Comparison of ENCODE assay signal across 26 cellular contexts in the genomic region with DNA sequence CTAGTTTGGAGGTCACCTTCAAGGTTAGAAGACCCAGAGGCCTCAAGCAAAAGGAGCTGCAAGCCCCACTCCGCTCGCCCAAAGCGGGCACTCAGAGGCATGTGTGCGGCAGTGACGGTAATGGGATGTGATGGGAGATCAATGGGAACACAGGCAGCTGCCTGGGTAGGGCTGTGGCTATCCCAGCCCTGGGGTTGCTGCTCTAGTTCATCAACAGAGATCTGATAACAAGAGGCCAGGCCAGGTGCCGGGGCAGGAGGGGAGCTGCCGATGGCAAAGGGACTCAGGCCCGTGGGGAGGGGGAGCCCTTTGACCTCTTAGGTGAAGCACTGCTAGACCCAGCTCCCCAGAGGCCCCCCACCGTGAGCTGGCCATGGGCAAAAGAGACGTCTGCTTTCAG. TPM values are rescaled to one million over a fixed set of nuclear protein-coding genes. Genes with fewer than 3 reads are reported as not detected.
DNase-seq lines count a peak whose midpoint lies in the region; ATAC-seq, FAIRE-seq and TF ChIP-seq lines count a peak whose summit lies in the region.
"Had no signal": no experiment of that assay in that cellular context is flagged by ENCODE, and none has a peak within 500 bp of the region (broad histone marks: within the 10 kb centered on the region; RNA-seq: fewer than 3 reads in every experiment).

No MANE protein-coding gene starts in this region.

- in situ Hi-C loops in IMR-90 (cut with MboI; ENCODE audit: low sequenced_read_pairs) (no loop called here), GM12878 (cut with MboI) (no loop called here)

- H3K79me2 ChIP-seq in GM12878 (ENCODE audit: control insufficient read depth, insufficient read depth, low read length): no peaks in the 10 kb centered on the region

- H4K20me1 ChIP-seq in IMR-90 (ENCODE audit: insufficient read depth, low read length) (no peaks in the 10 kb centered on the region), GM12878 (ENCODE audit: control insufficient read depth, insufficient read depth) (no peaks in the 10 kb centered on the region)

- no peaks in the 10 kb centered on the region for H3K27me3 Mint-ChIP-seq in activated T-cell treated with anti-CD3 and anti-CD28 coated beads, Interleukin-2, amount 50 U/mL, for 72 hours (ENCODE audit: low read depth)
- H3K27me3 Mint-ChIP-seq in stimulated activated naive B cell treated with anti-CD40 and anti-IgM and Interleukin-4, amounts not matched to agents 10 μg/mL and 1 μg/mL and 100 μg/mL, for 72 hours: no peaks in the 10 kb centered on the region

- H2AFZ ChIP-seq in IMR-90 (replicated peaks; ENCODE audit: low read length, poor library complexity) (peak overlapping the region; percentile 43), GM12878 (ENCODE audit: control insufficient read depth, low read depth, low read length) (no peak overlapping the region)

- H3K18ac ChIP-seq in IMR-90 (ENCODE audit: low read depth, low read length): no peak overlapping the region

- H3K4me3 Mint-ChIP-seq in activated T-cell treated with anti-CD3 and anti-CD28 coated beads, Interleukin-2, amount 50 U/mL, for 72 hours: no peak overlapping the region
- no peak overlapping the region for H3K4me3 Mint-ChIP-seq in stimulated activated naive B cell treated with anti-CD40 and anti-IgM and Interleukin-4, amounts not matched to agents 10 μg/mL and 1 μg/mL and 100 μg/mL, for 72 hours
- H3K4me3 Mint-ChIP-seq: nephron had no signal

- no peak overlapping the region for H2BK15ac ChIP-seq in IMR-90 (ENCODE audit: low read depth, low read length)

- no peaks in the 10 kb centered on the region for H3K9me1 ChIP-seq in IMR-90 (ENCODE audit: insufficient read depth, low read length)

- POLR2A ChIA-PET in IMR-90 (lab: Charles Lee; ENCODE audit: unreplicated experiment): no interaction called here
- POLR2A ChIA-PET in GM12878 (lab: Charles Lee): interaction anchor here (1.2 kb wide), 1 partner anchor 10 kb away, joined by 3 read pairs; no protein-coding TSS in a partner anchor

- no peak overlapping the region for H3K27ac ChIP-seq in IMR-90 (ENCODE audit: insufficient read depth, low read length)
- no peak overlapping the region for H3K27ac ChIP-seq in GM12878 (ENCODE audit: control insufficient read depth, insufficient read depth)
- H3K27ac ChIP-seq: coronary artery, testis had no signal

- H3K27me3 ChIP-seq in IMR-90 (ENCODE audit: control insufficient read depth, insufficient read depth, low read length): no peaks in the 10 kb centered on the region; the same call in 1 of the 2 replicates
- H3K27me3 ChIP-seq in GM12878 (replicated peaks in 1 of 2; ENCODE audit: control insufficient read depth in 2 of 2, insufficient read depth in 2 of 2, low read length in 1 of 2): no peaks in the 10 kb centered on the region
- H3K27me3 ChIP-seq: BE2C, testis had no signal

- no peak overlapping the region for H3K14ac ChIP-seq in IMR-90 (replicated peaks; ENCODE audit: low read depth, low read length)

- no peak overlapping the region for H3K56ac ChIP-seq in IMR-90 (ENCODE audit: extremely low read depth, insufficient read depth, low read length)

- H4K8ac ChIP-seq in IMR-90 (ENCODE audit: low read depth in 2 of 2, low read length in 2 of 2): no peak overlapping the region

- CTCF ChIA-PET in IMR-90 (lab: Yijun Ruan, JAX): no interaction called here
- CTCF ChIA-PET in GM12878 (lab: Yijun Ruan, JAX): interaction anchor here (0.9 kb wide), 1 partner anchor 8 kb away, joined by 5 read pairs; no protein-coding TSS in a partner anchor

- BruUV-seq in IMR-90 (replicated peaks; lab: Mats Ljungman, UMichigan) (no TSS peak), GM12878 (replicated peaks; lab: Mats Ljungman, UMichigan) (no TSS peak)

- RAD21 ChIA-PET in GM12878 (lab: Charles Lee; ENCODE audit: unreplicated experiment): interaction anchor here (0.9 kb wide), 1 partner anchor 80 kb away, joined by 3 read pairs; no protein-coding TSS in a partner anchor

- peaks cover 4% of the 10 kb centered on the region for H3K9me3 ChIP-seq in IMR-90 (ENCODE audit: control insufficient read depth, insufficient read depth, low read length)
- no peaks in the 10 kb centered on the region; the same call in 2 of the 3 replicates for H3K9me3 ChIP-seq in GM12878 (replicated peaks; ENCODE audit: control insufficient read depth, insufficient read depth, low read length)
- H3K9me3 ChIP-seq: BE2C, HAP-1, mucosa of descending colon, testis had no signal

- no peak for DNase-seq in activated T-cell treated with anti-CD3 and anti-CD28 coated beads, Interleukin-2, amount 50 U/mL, for 72 hours
- no peak for DNase-seq in activated T-cell treated with anti-CD3 and anti-CD28 coated beads, Interleukin-2, amount 50 U/mL, for 48 hours
- DNase-seq in IMR-90 (no peak), GM12878 (ENCODE audit: low read depth, low spot score) (no peak), NCI-H128 (lab: John Stamatoyannopoulos, UW; ENCODE audit: unreplicated experiment) (no peak)
- DNase-seq in stimulated activated naive B cell treated with anti-CD40 and anti-IgM and Interleukin-4, amounts not matched to agents 10 μg/mL and 1 μg/mL and 100 μg/mL, for 72 hours: no peak
- DNase-seq: activated effector memory CD4-positive, alpha-beta T cell treated with anti-CD3 and anti-CD28 coated beads, Interleukin-2, amount 50 U/mL, for 16 hours; BE2C; DMS153; effector memory CD4-positive, alpha-beta T cell; hypothalamus; immature natural killer cell; left cardiac atrium; MM.1S; mucosa of descending colon; NCI-H1105 treated with DMSO at 0.1 percent for 48 hours; NCI-H2029; NCI-H2227 treated with DMSO at 0.1 percent for 48 hours; SHP77 treated with DMSO at 0.1 percent for 48 hours; stimulated activated naive CD4-positive, alpha-beta T cell treated with Interleukin-2 at 50 U/mL for 16 hours; testis had no signal

- FAIRE-seq in GM12878 (lab: Jason Lieb, UNC): no peak
- FAIRE-seq: RCC 7860 had no signal

- H3K4me2 ChIP-seq in IMR-90 (ENCODE audit: low read depth, low read length): no peak overlapping the region
- no peak overlapping the region for H3K4me2 ChIP-seq in GM12878 (ENCODE audit: control insufficient read depth, insufficient read depth)

- no peaks in the 10 kb centered on the region for H3K9me3 Mint-ChIP-seq in activated T-cell treated with anti-CD3 and anti-CD28 coated beads, Interleukin-2, amount 50 U/mL, for 72 hours
- H3K9me3 Mint-ChIP-seq in stimulated activated naive B cell treated with anti-CD40 and anti-IgM and Interleukin-4, amounts not matched to agents 10 μg/mL and 1 μg/mL and 100 μg/mL, for 72 hours: no peaks in the 10 kb centered on the region

- WGBS in IMR-90 (ENCODE audit: extremely low coverage in 2 of 2, insufficient read length in 1 of 2), 2 experiments: 78% methylated on average over 5 of the region's 10 CpGs; no CpG with 5 or more reads in 1 of the 2 experiments
- 62% methylated on average over 10 of the region's 10 CpGs for WGBS in GM12878 (ENCODE audit: insufficient coverage, insufficient replicate concordance, low lambda C conversion rate, missing lambda C conversion rate)

- no peak overlapping the region for H3K9ac ChIP-seq in IMR-90 (ENCODE audit: low read depth, low read length)
- H3K9ac ChIP-seq in GM12878 (ENCODE audit: control insufficient read depth, insufficient read depth, low read length): no peak overlapping the region

- no peak overlapping the region for H3K4ac ChIP-seq in IMR-90 (ENCODE audit: low read depth, low read length)

- intact Hi-C loops in IMR-90 (cut with micrococcal nuclease): no loop called here
- intact Hi-C loops in GM12878 (cut with micrococcal nuclease; ENCODE audit: unreplicated experiment): no loop called here

- H2BK20ac ChIP-seq in IMR-90 (ENCODE audit: low read depth, low read length): no peak overlapping the region

- no peak overlapping the region for H4K91ac ChIP-seq in IMR-90 (ENCODE audit: insufficient read depth, low read depth, low read length)

- H3K27ac Mint-ChIP-seq in activated T-cell treated with anti-CD3 and anti-CD28 coated beads, Interleukin-2, amount 50 U/mL, for 72 hours: peak overlapping the region; percentile 32
- H3K27ac Mint-ChIP-seq in stimulated activated naive B cell treated with anti-CD40 and anti-IgM and Interleukin-4, amounts not matched to agents 10 μg/mL and 1 μg/mL and 100 μg/mL, for 72 hours: peak overlapping the region; percentile 47
- H3K27ac Mint-ChIP-seq: nephron had no signal

- H2BK120ac ChIP-seq in IMR-90 (ENCODE audit: low read depth, low read length): no peak overlapping the region

- dilution Hi-C loops in IMR-90 (cut with HindIII; ENCODE audit: low sequenced_read_pairs, unreplicated experiment): no loop called here

- H2AK5ac ChIP-seq in IMR-90 (ENCODE audit: low read depth, low read length): no peak overlapping the region

- H4K5ac ChIP-seq in IMR-90 (ENCODE audit: low read depth, low read length): no peak overlapping the region

- H3K23ac ChIP-seq in IMR-90 (ENCODE audit: low read depth, low read length): no peak overlapping the region

- TF ChIP-seq POLR2A in IMR-90 (IDR thresholded peaks at IDR 0.05; ENCODE audit: low read depth, low read length) (no peak), GM12878 (IDR thresholded peaks at IDR 0.05; ENCODE audit: low read depth, low read length) (no peak)

- H2BK5ac ChIP-seq in IMR-90 (ENCODE audit: low read depth, low read length, poor library complexity, severe bottlenecking): no peak overlapping the region

- TF ChIP-seq EP300 in GM12878 (IDR thresholded peaks at IDR 0.05; ENCODE audit: borderline replicate concordance in 1 of 2, control insufficient read depth in 1 of 2, low read depth in 2 of 2, low read length in 2 of 2): no peak

- no peak for ATAC-seq in activated T-cell treated with anti-CD3 and anti-CD28 coated beads, Interleukin-2, amount 50 U/mL, for 72 hours (replicated peaks in 1 of 2)
- ATAC-seq in IMR-90 (ENCODE audit: low read depth) (no peak), GM12878 (no peak)
- ATAC-seq in stimulated activated naive B cell treated with anti-CD40 and anti-IgM and Interleukin-4, amounts not matched to agents 10 μg/mL and 1 μg/mL and 100 μg/mL, for 72 hours (replicated peaks): no peak
- ATAC-seq in activated CD4-positive, CD25-positive, alpha-beta regulatory T cell treated with anti-CD3 and anti-CD28 coated beads, Interleukin-2, amount 50 U/mL, for 24 hours: no peak
- ATAC-seq: left cardiac atrium, mucosa of descending colon had no signal

- H2AK9ac ChIP-seq in IMR-90 (replicated peaks; ENCODE audit: low read depth, low read length, poor library complexity): no peak overlapping the region

- H3K4me1 ChIP-seq in IMR-90 (ENCODE audit: control insufficient read depth, insufficient read depth, low read length): no peaks in the 10 kb centered on the region
- peaks cover 23% of the 10 kb centered on the region for H3K4me1 ChIP-seq in GM12878 (ENCODE audit: control insufficient read depth, insufficient read depth, low read length)
- H3K4me1 ChIP-seq: BE2C, HAP-1, testis had no signal

- H3K79me1 ChIP-seq in IMR-90 (ENCODE audit: low read depth in 1 of 2, low read length in 2 of 2): no peaks in the 10 kb centered on the region

- H3K36me3 ChIP-seq in IMR-90 (ENCODE audit: control insufficient read depth, insufficient read depth, low read length) (no peaks in the 10 kb centered on the region), GM12878 (ENCODE audit: control insufficient read depth in 2 of 2, insufficient read depth in 2 of 2, low read length in 1 of 2) (no peaks in the 10 kb centered on the region)
- H3K36me3 ChIP-seq: BE2C, HAP-1 had no signal

- no peak for TF ChIP-seq CTCF in IMR-90 (conservative IDR thresholded peaks at IDR 0.05; ENCODE audit: low read depth, low read length)
- TF ChIP-seq CTCF in GM12878 (IDR thresholded peaks at IDR 0.05 in 2 of 3, conservative IDR thresholded peaks at IDR 0.05 in 1 of 3; ENCODE audit: control insufficient read depth in 2 of 3, extremely low read depth in 1 of 3, insufficient read depth in 1 of 3, low read depth in 3 of 3, low read length in 3 of 3): no peak

- no peak overlapping the region for H3K4me3 ChIP-seq in IMR-90 (ENCODE audit: insufficient read depth, low read depth, low read length)
- H3K4me3 ChIP-seq in GM12878: no peak overlapping the region
- H3K4me3 ChIP-seq: coronary artery, HAP-1, mucosa of descending colon, testis had no signal

- H3K36me3 Mint-ChIP-seq in activated T-cell treated with anti-CD3 and anti-CD28 coated beads, Interleukin-2, amount 50 U/mL, for 72 hours (ENCODE audit: insufficient read depth in 2 of 2): no peaks in the 10 kb centered on the region
- H3K36me3 Mint-ChIP-seq in stimulated activated naive B cell treated with anti-CD40 and anti-IgM and Interleukin-4, amounts not matched to agents 10 μg/mL and 1 μg/mL and 100 μg/mL, for 72 hours: peaks cover 1 to 4% of the 10 kb centered on the region in 2 donors

- H3K4me1 Mint-ChIP-seq in activated T-cell treated with anti-CD3 and anti-CD28 coated beads, Interleukin-2, amount 50 U/mL, for 72 hours (ENCODE audit: low read depth): peaks cover 35% of the 10 kb centered on the region
- peaks cover 18 to 40% of the 10 kb centered on the region in 2 donors for H3K4me1 Mint-ChIP-seq in stimulated activated naive B cell treated with anti-CD40 and anti-IgM and Interleukin-4, amounts not matched to agents 10 μg/mL and 1 μg/mL and 100 μg/mL, for 72 hours

- SMC1A ChIA-PET in GM12878 (lab: Charles Lee; ENCODE audit: uncharacterized antibody, unreplicated experiment): interaction anchor here (1.0 to 5.0 kb wide), 4 partner anchors 7 to 258 kb away, joined by 3 to 58 read pairs (median 20); no protein-coding TSS in a partner anchor

- no peak for TF ChIP-seq RAD21 in IMR-90 (IDR thresholded peaks at IDR 0.05; ENCODE audit: low read length)
- no peak for TF ChIP-seq RAD21 in GM12878 (IDR thresholded peaks at IDR 0.05; ENCODE audit: insufficient read depth, low read depth, low read length)

RNA-seq across cellular contexts. Expression of gene GNA12, which starts 52.0 kb away (rescaled TPM):
- 10 to 100 TPM; 37.0 to 46.6 TPM for total RNA-seq in activated T-cell treated with anti-CD3 and anti-CD28 coated beads, Interleukin-2, amount 50 U/mL, for 72 hours
- 14.3 and 14.4 TPM in 2 replicates for total RNA-seq in IMR-90 (2012; rRNA removed)
- polyA plus RNA-seq in IMR-90 (2012; rRNA removed): 89.0 and 93.9 TPM in 2 replicates
- 41.2 and 78.7 TPM in 2 replicates for polyA plus RNA-seq in IMR-90 (2012; cell fraction: cytosol; rRNA removed)
- 60.2 and 62.3 TPM in 2 replicates for polyA plus RNA-seq in IMR-90 (2012; cell fraction: nucleus; rRNA removed; ENCODE audit: low replicate concordance)
- total RNA-seq in GM12878 (2013; cell fraction: nucleolus; rRNA removed): 23.6 and 23.7 TPM in 2 replicates
- 8.0 and 8.6 TPM in 2 replicates for total RNA-seq in GM12878 (2014; rRNA removed)
- 15.5 and 16.6 TPM in 2 replicates for total RNA-seq in GM12878 (2014; rRNA removed; fragmentation: Illumina TruSeq; extraction: Trizol)
- total RNA-seq in GM12878 (2021): 42.1 and 42.8 TPM in 2 replicates
- polyA plus RNA-seq in GM12878 (2011; ENCODE audit: low read depth): 8.9 TPM
- polyA plus RNA-seq in GM12878 (2011; rRNA removed): 26.8 and 51.8 TPM in 2 replicates
- 40.7 and 58.1 TPM in 2 replicates for polyA plus RNA-seq in GM12878 (2011; cell fraction: cytosol; rRNA removed)
- polyA plus RNA-seq in GM12878 (2011; cell fraction: nucleus; rRNA removed): 29.2 and 33.1 TPM in 2 replicates
- 15.2 and 16.0 TPM in 2 replicates for polyA plus RNA-seq in GM12878 (2012)
- 13.0 and 31.2 TPM in 2 replicates for polyA plus RNA-seq in GM12878 (2014; fragmentation: Illumina TruSeq; extraction: Trizol)
- 1 to 10 TPM; 1.9 to 3.0 TPM for polyA plus RNA-seq in GM12878 (2014; fragmentation: Nextera tagmentation; extraction: Ambion mirVana)
- 34.5 and 34.9 TPM in 2 replicates for polyA plus RNA-seq in GM12878 (2014; rRNA removed)
- polyA plus RNA-seq in GM12878 (2016; fragmentation: Nextera tagmentation; extraction: Ambion mirVana): 1 to 10 TPM; 3.4 to 4.1 TPM
- polyA minus RNA-seq in GM12878 (2011; rRNA and poly(A)+ RNA removed): 72.4 and 89.6 TPM in 2 replicates
- polyA minus RNA-seq in GM12878 (2011; cell fraction: cytosol; rRNA and poly(A)+ RNA removed): 21.6 and 25.6 TPM in 2 replicates
- 8.6 and 17.8 TPM in 2 replicates for polyA minus RNA-seq in GM12878 (2011; cell fraction: nucleus; rRNA and poly(A)+ RNA removed)
